8 cellular contexts compared by ENCODE assay signal in the genomic region with DNA sequence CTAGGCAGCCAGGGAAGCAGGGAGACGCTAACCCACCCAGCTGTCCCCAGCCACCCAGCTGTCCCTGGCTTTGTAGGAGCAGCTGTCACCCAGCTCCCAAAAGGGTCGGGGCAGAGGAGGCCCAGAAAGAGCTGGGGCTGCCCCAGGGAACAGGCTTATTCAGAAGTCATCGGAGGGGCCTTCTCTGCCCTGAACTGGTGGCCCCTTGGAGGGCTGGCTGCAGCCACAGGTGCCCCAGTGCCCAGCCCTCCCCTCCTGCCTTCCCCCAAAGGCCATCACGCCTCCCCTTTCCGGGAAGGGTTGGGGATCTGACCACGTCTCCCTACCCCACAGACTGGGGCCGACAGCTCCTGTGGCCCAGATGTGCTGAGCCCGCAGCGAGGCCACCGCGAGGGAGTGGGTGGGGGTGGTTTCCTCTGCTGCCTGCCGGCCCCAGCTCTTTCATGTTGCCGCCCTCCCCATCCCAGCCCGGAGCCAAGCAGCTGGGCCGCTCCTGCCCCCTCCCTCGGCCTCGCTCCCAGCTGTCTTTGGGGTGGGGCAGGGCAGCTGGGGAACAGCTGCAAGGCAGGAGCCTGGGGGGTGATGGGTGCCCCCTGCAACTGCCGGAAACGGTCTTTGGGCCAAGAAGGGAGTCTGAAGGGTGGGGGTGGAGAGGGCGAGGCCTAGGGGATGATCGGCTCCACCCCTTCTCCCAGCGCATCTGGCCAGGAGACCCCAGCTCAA. TPM values are rescaled to one million over a fixed set of nuclear protein-coding genes. Genes with fewer than 3 reads are reported as not detected.
DNase-seq lines count a peak whose midpoint lies in the region; ATAC-seq and TF ChIP-seq lines count a peak whose summit lies in the region.

No MANE protein-coding gene starts in this region.

- H3K4me3 Mint-ChIP-seq in activated B cell treated with CpG ODN at 0.5 μM for 24 hours (no peak overlapping the region), neural crest cell (peak overlapping the region; percentile 64)

- 14 to 17% methylated on average over 17 to 22 of the region's 22 CpGs for WGBS in aorta, 2 donors

- H3K9me3 Mint-ChIP-seq in activated B cell treated with CpG ODN at 0.5 μM for 24 hours = no peaks in the 10 kb centered on the region
- H3K9me3 Mint-ChIP-seq in neural crest cell = no peaks in the 10 kb centered on the region

- H3K27me3 ChIP-seq in effector memory CD4-positive, alpha-beta T cell (replicated peaks; ENCODE audit: control insufficient read depth, insufficient read depth, low read length, poor library complexity, severe bottlenecking) = no peaks in the 10 kb centered on the region
- H3K27me3 ChIP-seq in aorta (ENCODE audit: control insufficient read depth in 1 of 2, insufficient read depth in 2 of 2, low read length in 1 of 2) = no peaks in the 10 kb centered on the region

- H3K27ac ChIP-seq in effector memory CD4-positive, alpha-beta T cell (ENCODE audit: insufficient read depth, low read length, poor library complexity, severe bottlenecking) = peak overlapping the region; percentile 66
- H3K27ac ChIP-seq in aorta (ENCODE audit: low read depth in 1 of 2, low read length in 2 of 2) = no peak overlapping the region

- H3K9me3 ChIP-seq in effector memory CD4-positive, alpha-beta T cell (ENCODE audit: control insufficient read depth, low read length) = no peaks in the 10 kb centered on the region
- H3K9me3 ChIP-seq in aorta (ENCODE audit: control insufficient read depth, low read length) = no peaks in the 10 kb centered on the region

- ATAC-seq in GM19455 (IDR thresholded peaks at IDR 0.05; ENCODE audit: unreplicated experiment) = peak; percentile 90
- ATAC-seq in HG03558 (IDR thresholded peaks at IDR 0.05; ENCODE audit: extremely low read depth, unreplicated experiment) = peak; percentile 46
- ATAC-seq in activated B cell treated with CpG ODN at 0.5 μM for 24 hours (ENCODE audit: low read depth) = peak; percentile 78
- ATAC-seq in aorta (ENCODE audit: low FRiP score) = peak; percentile 25

- CTCF ChIA-PET in activated B cell treated with CpG ODN at 0.5 μM for 24 hours (lab: Charles Lee) = interaction anchor here (1.6 kb wide), 1 partner anchor 15 kb away, joined by 3 read pairs; no protein-coding TSS in a partner anchor

- DNase-seq in COLO668 (lab: John Stamatoyannopoulos, UW; ENCODE audit: unreplicated experiment) (peak; percentile 82), activated B cell treated with CpG ODN at 0.5 μM for 24 hours (no peak), neural crest cell (ENCODE audit: low read depth, low spot score) (peak; percentile 48), aorta (peak; percentile 75 to 85), SW 1271 (lab: John Stamatoyannopoulos, UW) (no peak)
- peak in 2 of 3 donors; percentile 33 for DNase-seq in effector memory CD4-positive, alpha-beta T cell

- no peak overlapping the region for H3K27ac Mint-ChIP-seq in activated B cell treated with CpG ODN at 0.5 μM for 24 hours
- H3K27ac Mint-ChIP-seq in neural crest cell (ENCODE audit: unreplicated experiment) = peak overlapping the region; percentile 78

- H3K27me3 Mint-ChIP-seq in activated B cell treated with CpG ODN at 0.5 μM for 24 hours = no peaks in the 10 kb centered on the region
- H3K27me3 Mint-ChIP-seq in neural crest cell (ENCODE audit: low read depth) = no peaks in the 10 kb centered on the region

- H3K4me1 ChIP-seq in effector memory CD4-positive, alpha-beta T cell (ENCODE audit: control insufficient read depth, insufficient read depth, low read length, poor library complexity, severe bottlenecking) = peaks cover 28% of the 10 kb centered on the region
- H3K4me1 ChIP-seq in aorta (ENCODE audit: control insufficient read depth in 1 of 2, insufficient read depth in 2 of 2, low read length in 2 of 2) = no peaks in the 10 kb centered on the region

- H3K36me3 ChIP-seq in effector memory CD4-positive, alpha-beta T cell (ENCODE audit: control insufficient read depth, insufficient read depth, low read length) = peaks cover 23% of the 10 kb centered on the region
- H3K36me3 ChIP-seq in aorta (ENCODE audit: control insufficient read depth in 1 of 2, insufficient read depth in 2 of 2, low read length in 1 of 2) = peaks cover 0 to 6% of the 10 kb centered on the region in 2 donors

- H3K36me3 Mint-ChIP-seq in activated B cell treated with CpG ODN at 0.5 μM for 24 hours (ENCODE audit: low read depth) (peaks cover 25% of the 10 kb centered on the region), neural crest cell (ENCODE audit: low read depth) (peaks cover 3% of the 10 kb centered on the region)

- H3K4me3 ChIP-seq in effector memory CD4-positive, alpha-beta T cell (ENCODE audit: insufficient read depth, low read depth, low read length, poor library complexity, severe bottlenecking) = peak overlapping the region; percentile 42
- no peak overlapping the region for H3K4me3 ChIP-seq in aorta (ENCODE audit: low read length in 2 of 2)

- POLR2A ChIA-PET in activated B cell treated with CpG ODN at 0.5 μM for 24 hours (lab: Charles Lee) = interaction anchor here (1.2 to 1.9 kb wide), 8 partner anchors 10 to 257 kb away, joined by 3 to 13 read pairs (median 8); a partner anchor contains a TSS

- intact Hi-C loops in activated B cell treated with CpG ODN at 0.5 μM for 24 hours (cut with micrococcal nuclease) (loop anchor here (2.0 kb wide), 1 partner anchor 16 kb away; a partner anchor contains a TSS), aorta (cut with DNase I) (no loop called here)

- H3K4me1 Mint-ChIP-seq in activated B cell treated with CpG ODN at 0.5 μM for 24 hours (peaks cover 16% of the 10 kb centered on the region), neural crest cell (peaks cover 21% of the 10 kb centered on the region)

- TF ChIP-seq CTCF in activated B cell treated with CpG ODN at 0.5 μM for 24 hours (IDR thresholded peaks at IDR 0.05) (no peak), neural crest cell (conservative IDR thresholded peaks at IDR 0.05) (no peak)

RNA-seq across cellular contexts. Expression of a gene that starts 16.8 kb away (rescaled TPM):
- total RNA-seq in activated B cell treated with CpG ODN at 0.5 μM for 24 hours = 48.2 and 52.5 TPM in 2 replicates
- 76.9 and 82.8 TPM in 2 replicates for total RNA-seq in neural crest cell
- total RNA-seq in aorta = 100 to 1,000 TPM; 126 to 189 TPM
- polyA plus RNA-seq in aorta = 10 to 100 TPM; 40.6 to 72.4 TPM

RNA-seq across cellular contexts. Expression of a gene that starts 53.1 kb away (rescaled TPM):
- 4.1 and 5.1 TPM in 2 replicates for total RNA-seq in activated B cell treated with CpG ODN at 0.5 μM for 24 hours
- 32.5 and 34.6 TPM in 2 replicates for total RNA-seq in neural crest cell
- 1 to 10 TPM; 8.2 to 8.6 TPM for total RNA-seq in aorta
- 10 to 100 TPM; 17.3 to 18.9 TPM for polyA plus RNA-seq in aorta

RNA-seq across cellular contexts. Expression of a gene that starts 53.4 kb away (rescaled TPM):
- total RNA-seq in activated B cell treated with CpG ODN at 0.5 μM for 24 hours (22.1 and 28.9 TPM in 2 replicates), neural crest cell (36.6 and 38.2 TPM in 2 replicates), aorta (1 to 10 TPM; 5.1 to 8.3 TPM)
- polyA plus RNA-seq in aorta = 1 to 10 TPM; 3.2 to 3.5 TPM

Comparison
In these comparisons a context has a peak if more than half of its experiments do, and no peak if none do; other contexts are left out.
1. DNase-seq: peak in COLO668 (single experiment), effector memory CD4-positive, alpha-beta T cell (2 of 3), neural crest cell (single experiment) and aorta (2 of 2); none in activated B cell treated with CpG ODN at 0.5 μM for 24 hours (single experiment) and SW 1271 (0 of 2).
2. ATAC-seq: peak in every context shown above with its lines; median percentile 90 in GM19455; 78 in activated B cell treated with CpG ODN at 0.5 μM for 24 hours; 46 in HG03558; 25 in aorta.